27 cellular contexts compared by ENCODE assay signal in the genomic region with DNA sequence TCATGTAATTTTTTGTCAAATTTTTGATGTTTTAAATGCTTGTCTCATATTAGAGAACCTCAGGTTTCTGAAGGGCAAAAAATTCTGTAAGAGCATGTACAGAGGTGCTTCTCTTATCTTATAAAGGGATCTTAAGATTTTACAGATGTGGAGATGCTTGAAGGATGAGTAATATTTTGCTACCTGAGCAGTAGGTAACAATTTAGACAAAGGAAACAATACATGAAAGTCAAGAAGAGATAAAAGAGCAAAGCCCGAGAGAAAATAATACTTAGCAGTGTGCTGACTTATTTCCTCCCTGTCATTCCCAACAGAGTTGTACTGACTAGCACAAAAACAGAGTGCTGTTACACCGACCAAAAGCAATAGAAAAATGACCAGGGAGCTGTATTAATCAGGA.
"Had no signal": no experiment of that assay in that cellular context is flagged by ENCODE, and none has a peak within 500 bp of the region (broad histone marks: within the 10 kb centered on the region; RNA-seq: fewer than 3 reads in every experiment).

No MANE protein-coding gene starts in this region.

- H3K36me3 ChIP-seq: esophagus muscularis mucosa, esophagus squamous epithelium, gastrocnemius medialis, gastroesophageal sphincter, heart left ventricle, heart right ventricle had no signal

- H3K4me3 ChIP-seq: coronary artery, dorsolateral prefrontal cortex, esophagus muscularis mucosa, esophagus squamous epithelium, gastrocnemius medialis, gastroesophageal sphincter, heart left ventricle, heart right ventricle, hepatocyte had no signal

- H3K27me3 ChIP-seq: esophagus muscularis mucosa, esophagus squamous epithelium, gastrocnemius medialis, gastroesophageal sphincter, heart left ventricle, heart right ventricle, hepatocyte had no signal

- H3K9me3 ChIP-seq: esophagus muscularis mucosa, esophagus squamous epithelium, gastrocnemius medialis had no signal

- H3K27ac ChIP-seq: coronary artery, dorsolateral prefrontal cortex, epithelial cell of prostate, esophagus muscularis mucosa, esophagus squamous epithelium, gastrocnemius medialis, gastroesophageal sphincter, heart left ventricle, heart right ventricle, hepatocyte had no signal

- FAIRE-seq: colon, endometrium, endothelial cell of umbilical vein, frontal cortex had no signal

- DNase-seq: cortex of kidney; dermis blood vessel endothelial cell; dorsolateral prefrontal cortex; effector CD4-positive, alpha-beta T cell; effector CD8-positive, alpha-beta T cell; effector memory CD4-positive, alpha-beta T cell; effector memory CD8-positive, alpha-beta T cell; endodermal cell; erythroblast; esophagus squamous epithelium; foreskin fibroblast; foreskin melanocyte; gastrocnemius medialis; glutamatergic neuron; head of caudate nucleus; heart left ventricle; heart right ventricle had no signal

- ATAC-seq: effector memory CD8-positive, alpha-beta T cell; esophagus mucosa; gastrocnemius medialis; gastroesophageal sphincter; heart left ventricle; heart right ventricle had no signal

- H3K4me1 ChIP-seq: esophagus muscularis mucosa, esophagus squamous epithelium, gastrocnemius medialis, gastroesophageal sphincter, heart left ventricle, heart right ventricle had no signal
